22 cellular contexts compared by ENCODE assay signal in genomic region chr1:28807046-28807445, GRCh38. TPM values are rescaled to one million over a fixed set of nuclear protein-coding genes. Genes with fewer than 3 reads are reported as not detected.
"Had no signal": no experiment of that assay in that cellular context is flagged by ENCODE, and none has a peak within 500 bp of the region (broad histone marks: within the 10 kb centered on the region; RNA-seq: fewer than 3 reads in every experiment).

No MANE protein-coding gene starts in this region.

- H3K36me3 ChIP-seq: gastroesophageal sphincter, heart left ventricle, transverse colon had no signal

- DNase-seq: activated CD4-positive, alpha-beta T cell treated with anti-CD3 and anti-CD28 coated beads, Interleukin-2, amount 10 ng/mL, durations not matched to agents 7 days and 5 days; activated CD8-positive, alpha-beta memory T cell treated with anti-CD3 and anti-CD28 coated beads, Interleukin-2, amount 10 ng/mL, durations not matched to agents 7 days and 5 days; activated CD8-positive, alpha-beta T cell treated with anti-CD3 and anti-CD28 coated beads for 36 hours; activated effector memory CD4-positive, alpha-beta T cell treated with anti-CD3 and anti-CD28 coated beads, Interleukin-2, amount 50 U/mL, for 16 hours; activated naive CD4-positive, alpha-beta T cell treated with anti-CD3 and anti-CD28 coated beads, Interleukin-2, amount 10 ng/mL, durations not matched to agents 7 days and 5 days; activated T-cell treated with anti-CD3 and anti-CD28 coated beads for 4 hours; amygdala; heart left ventricle; islet precursor cell; naive B cell; stimulated activated CD4-positive, alpha-beta T cell treated with anti-CD3 and anti-CD28 coated beads, Interleukin-15, amount 100 ng/mL, for 24 hours; transverse colon had no signal

- H3K9me3 ChIP-seq: gastroesophageal sphincter, heart left ventricle, transverse colon had no signal

- H3K27ac ChIP-seq: coronary artery, epithelial cell of prostate, gastroesophageal sphincter, heart left ventricle, transverse colon had no signal

- H3K4me3 ChIP-seq: coronary artery, gastroesophageal sphincter, heart left ventricle, lung, smooth muscle cell, transverse colon had no signal

- H3K4me2 ChIP-seq: smooth muscle cell had no signal

- H3K4me1 ChIP-seq: transverse colon had no signal

RNA-seq across cellular contexts. Expression of gene OPRD1, which starts 4.9 kb away (rescaled TPM):
- total RNA-seq: activated CD4-positive, alpha-beta T cell treated with anti-CD3 and anti-CD28 coated beads, Interleukin-2, amount 10 ng/mL, durations not matched to agents 7 days and 5 days; activated CD8-positive, alpha-beta memory T cell treated with anti-CD3 and anti-CD28 coated beads, Interleukin-2, amount 10 ng/mL, durations not matched to agents 7 days and 5 days; mesenteric fat pad; mucosa of gallbladder; renal cortical epithelial cell; sciatic nerve; T-helper 2 cell treated with Interferon-gamma antibody and Interleukin-4, amounts not matched to agents 100 ng/mL and 5 ng/mL, for 36 hours had no signal
